17 cellular contexts compared by ENCODE assay signal in genomic region chr13:21348771-21349170, GRCh38.
"Had no signal": no experiment of that assay in that cellular context is flagged by ENCODE, and none has a peak within 500 bp of the region (broad histone marks: within the 10 kb centered on the region; RNA-seq: fewer than 3 reads in every experiment).

No MANE protein-coding gene starts in this region.

- H2AFZ ChIP-seq: parathyroid adenoma had no signal

- H3K27me3 ChIP-seq: ascending aorta, breast epithelium, gastrocnemius medialis, sigmoid colon, upper lobe of left lung had no signal

- H3K36me3 ChIP-seq: ascending aorta, breast epithelium, gastrocnemius medialis, sigmoid colon, upper lobe of left lung had no signal

- H3K27ac ChIP-seq: ascending aorta, breast epithelium, gastrocnemius medialis, parathyroid adenoma, sigmoid colon, upper lobe of left lung had no signal

- ATAC-seq: activated CD4-positive, CD25-positive, alpha-beta regulatory T cell treated with anti-CD3 and anti-CD28 coated beads, Interleukin-2, amount 50 U/mL, for 24 hours; activated CD8-positive, alpha-beta memory T cell treated with anti-CD3 and anti-CD28 coated beads, Interleukin-2, amount 10 ng/mL, durations not matched to agents 7 days and 5 days; gastrocnemius medialis; left colon; naive thymus-derived CD8-positive, alpha-beta T cell; stimulated activated naive CD8-positive, alpha-beta T cell treated with anti-CD3 and anti-CD28 coated beads, Interleukin-15, amount 100 ng/mL, for 72 hours had no signal

- H3K4me3 ChIP-seq: ascending aorta, breast epithelium, gastrocnemius medialis, sigmoid colon, upper lobe of left lung had no signal

- H3K79me2 ChIP-seq: parathyroid adenoma had no signal

- DNase-seq: activated CD8-positive, alpha-beta memory T cell treated with anti-CD3 and anti-CD28 coated beads, Interleukin-2, amount 10 ng/mL, durations not matched to agents 7 days and 5 days; activated naive CD4-positive, alpha-beta T cell treated with anti-CD3 and anti-CD28 coated beads for 36 hours; activated T-cell treated with anti-CD3 and anti-CD28 coated beads, Interleukin-2, amount 50 U/mL, for 1 hour; cerebellar nuclear complex; effector memory CD4-positive, alpha-beta T cell; gastrocnemius medialis; left colon; naive thymus-derived CD8-positive, alpha-beta T cell; sigmoid colon; stimulated activated CD4-positive, alpha-beta T cell treated with anti-CD3 and anti-CD28 coated beads, Interleukin-1b, Interleukin-23, amount 100 ng/mL, for 48 hours; stimulated activated naive CD8-positive, alpha-beta T cell treated with anti-CD3 and anti-CD28 coated beads, Interleukin-15, amount 100 ng/mL, for 72 hours; T-helper 2 cell; upper lobe of left lung had no signal

- H3K4me1 ChIP-seq: ascending aorta, breast epithelium, gastrocnemius medialis, parathyroid adenoma, sigmoid colon had no signal

- H3K9ac ChIP-seq: parathyroid adenoma had no signal

- H3K9me3 ChIP-seq: ascending aorta, breast epithelium, gastrocnemius medialis, sigmoid colon, upper lobe of left lung had no signal
